ENCODE assay signal across 1 cellular context in genomic region chr3:61632568-61633175, GRCh38.
TF ChIP-seq lines count a peak whose summit lies in the region.

No MANE protein-coding gene starts in this region.

TF ChIP-seq in HEK293, 187 proteins besides CTCF, POLR2A, EP300 and RAD21 (continued from another document):
- peak; percentile 72 for TF ChIP-seq ZNF398 (tag by site-specific recombination; IDR thresholded peaks at IDR 0.05)
